ENCODE assay signal across 7 cellular contexts in the genomic region with DNA sequence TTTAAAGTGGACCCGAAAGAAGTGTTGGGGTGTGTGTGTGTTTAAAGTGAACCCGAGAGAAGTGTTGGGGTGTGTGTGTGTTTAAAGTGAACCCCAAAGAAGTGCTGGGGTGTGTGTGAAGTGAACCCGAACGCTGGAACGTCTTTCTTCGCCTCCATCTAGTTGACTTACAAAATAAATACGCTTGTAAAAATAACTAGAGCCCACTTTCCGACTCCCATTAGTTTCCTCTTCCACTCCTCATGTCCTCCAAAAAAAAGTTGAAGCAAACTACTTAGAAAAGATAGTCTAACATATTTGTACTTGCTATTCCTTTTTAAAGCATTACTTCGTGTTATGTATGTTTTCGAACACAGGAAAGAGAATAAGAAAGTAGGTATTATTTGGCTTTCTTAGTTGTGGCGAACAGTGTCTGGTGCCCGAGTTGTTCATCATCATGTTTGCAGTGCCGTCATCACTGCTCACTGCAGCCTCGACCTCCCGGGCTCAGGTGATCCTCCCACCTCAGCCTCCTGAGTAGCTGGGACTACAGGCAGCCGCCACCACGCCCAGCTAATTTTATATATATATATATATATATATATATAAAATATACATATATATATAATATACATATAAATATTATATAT. TPM values are rescaled to one million over a fixed set of nuclear protein-coding genes. Genes with fewer than 3 reads are reported as not detected.
DNase-seq lines count a peak whose midpoint lies in the region; ATAC-seq and TF ChIP-seq lines count a peak whose summit lies in the region.

No MANE protein-coding gene starts in this region.

- no peaks in the 10 kb centered on the region for H3K36me3 ChIP-seq in tibial nerve

- peaks cover 0 to 38% (median 22%) of the 10 kb centered on the region in 4 donors for H3K4me1 ChIP-seq in tibial nerve

- H3K4me3 Mint-ChIP-seq in brain: peak overlapping the region; percentile 95 to 99 (median 97)
- peak overlapping the region; percentile 92 for H3K4me3 Mint-ChIP-seq in memory B cell

- H3K27ac Mint-ChIP-seq in brain: peak overlapping the region; percentile 92 to 98 (median 95)
- H3K27ac Mint-ChIP-seq in memory B cell: peak overlapping the region; percentile 91

- peaks cover 0 to 3% (median 0%) of the 10 kb centered on the region in 5 experiments for H3K9me3 Mint-ChIP-seq in brain
- no peaks in the 10 kb centered on the region for H3K9me3 Mint-ChIP-seq in memory B cell

- H3K4me1 Mint-ChIP-seq in brain (peaks cover 52% of the 10 kb centered on the region), memory B cell (peaks cover 36% of the 10 kb centered on the region)

- 19 to 20% methylated on average over 17 of the region's 17 CpGs for WGBS in tibial nerve, 2 donors

- no peak for TF ChIP-seq POLR2A in tibial nerve (IDR thresholded peaks at IDR 0.05)

- H3K27ac ChIP-seq in tibial nerve: peak overlapping the region; percentile 90 to 99 (median 97)

- TF ChIP-seq EP300 in tibial nerve (IDR thresholded peaks at IDR 0.05): no peak

- H3K36me3 Mint-ChIP-seq in brain (peaks cover 7% of the 10 kb centered on the region), memory B cell (peaks cover 2% of the 10 kb centered on the region)

- H3K27me3 Mint-ChIP-seq in brain: peaks cover 9% of the 10 kb centered on the region
- H3K27me3 Mint-ChIP-seq in memory B cell: no peaks in the 10 kb centered on the region

- no peaks in the 10 kb centered on the region for H3K27me3 ChIP-seq in tibial nerve

- DNase-seq in RPMI7951 (ENCODE audit: low read depth): peak; percentile 16
- no peak for DNase-seq in memory B cell (ENCODE audit: low spot score in 2 of 2)
- no peak for DNase-seq in tibial nerve (ENCODE audit: low spot score in 2 of 2)

- TF ChIP-seq CTCF in brain (conservative IDR thresholded peaks at IDR 0.05): no peak
- TF ChIP-seq CTCF in tibial nerve (IDR thresholded peaks at IDR 0.05): no peak

- H3K9me3 ChIP-seq in tibial nerve: no peaks in the 10 kb centered on the region

- ATAC-seq in GM21526 (IDR thresholded peaks at IDR 0.05; ENCODE audit: low FRiP score, unreplicated experiment) (peak; percentile 7), memory B cell (ENCODE audit: low read depth) (peak; percentile 20), GM18873 (IDR thresholded peaks at IDR 0.05; ENCODE audit: low FRiP score, unreplicated experiment) (no peak), HG02938 (IDR thresholded peaks at IDR 0.05; ENCODE audit: unreplicated experiment) (no peak)

- peak overlapping the region; percentile 77 to 96 (median 85) for H3K4me3 ChIP-seq in tibial nerve

RNA-seq across cellular contexts. Expression of a gene that starts 1.1 kb away (rescaled TPM):
- total RNA-seq in RPMI7951 (2014; rRNA removed; shearing (Covaris generic)): 19.9 and 298 TPM in 2 replicates
- polyA plus RNA-seq in brain (ENCODE audit: insufficient read depth, low read depth, low replicate concordance): 25.0 TPM
- 10 to 100 TPM; 47.3 to 74.1 (median 70.6) TPM for total RNA-seq in tibial nerve

RNA-seq across cellular contexts. Expression of a gene that starts 42.5 kb away (rescaled TPM):
- total RNA-seq in RPMI7951 (2014; rRNA removed; shearing (Covaris generic)): 72.6 and 77.9 TPM in 2 replicates
- 47.1 TPM for polyA plus RNA-seq in brain (ENCODE audit: insufficient read depth, low read depth, low replicate concordance)
- total RNA-seq in tibial nerve: 10 to 100 TPM; 27.2 to 48.6 (median 41.2) TPM

RNA-seq across cellular contexts. Expression of a gene that starts 55.4 kb away (rescaled TPM):
- total RNA-seq in RPMI7951 (2014; rRNA removed; shearing (Covaris generic)): 20.4 and 20.7 TPM in 2 replicates
- 20.8 TPM for polyA plus RNA-seq in brain (ENCODE audit: insufficient read depth, low read depth, low replicate concordance)
- total RNA-seq in tibial nerve: 100 to 1,000 TPM in 2 of 4 donors, 10 to 100 TPM in 2; 63.6 to 168 (median 102) TPM

Comparison
In these comparisons a context has a peak if more than half of its experiments do, and no peak if none do; other contexts are left out.
1. ATAC-seq: peak in GM21526 (single experiment) and memory B cell (single experiment); none in GM18873 (single experiment) and HG02938 (single experiment).